22 cellular contexts compared by ENCODE assay signal in genomic region chr12:49512541-49512940, GRCh38.
"Had no signal": no experiment of that assay in that cellular context is flagged by ENCODE, and none has a peak within 500 bp of the region (broad histone marks: within the 10 kb centered on the region; RNA-seq: fewer than 3 reads in every experiment).

No MANE protein-coding gene starts in this region.

- H3K9me3 ChIP-seq: esophagus squamous epithelium, gastroesophageal sphincter, left ventricle myocardium inferior, lower lobe of right lung, ovary, suprapubic skin, thyroid gland had no signal

- H3K36me3 ChIP-seq: esophagus squamous epithelium, left ventricle myocardium inferior, lower lobe of right lung, ovary, thyroid gland had no signal

- H3K4me3 ChIP-seq: esophagus squamous epithelium, gastroesophageal sphincter, left ventricle myocardium inferior, lower lobe of right lung, ovary, suprapubic skin, thyroid gland had no signal

- H3K36me3 Mint-ChIP-seq: memory B cell, natural killer cell had no signal

- H3K4me1 ChIP-seq: esophagus squamous epithelium, lower lobe of right lung had no signal

- H3K4me1 Mint-ChIP-seq: memory B cell, mesothelial cell of epicardium, natural killer cell, neural crest cell had no signal

- H3K27me3 ChIP-seq: esophagus squamous epithelium, gastroesophageal sphincter, ovary, suprapubic skin, thyroid gland had no signal

- ATAC-seq: gastroesophageal sphincter, left cardiac atrium, lower lobe of right lung, natural killer cell, right cardiac atrium had no signal

- H3K27me3 Mint-ChIP-seq: memory B cell, type B pancreatic cell had no signal

- H3K4me3 Mint-ChIP-seq: memory B cell, mesothelial cell of epicardium, natural killer cell, neural crest cell, type B pancreatic cell had no signal

- DNase-seq: effector memory CD4-positive, alpha-beta T cell; esophagus squamous epithelium; foreskin fibroblast; glutamatergic neuron; kidney; left cardiac atrium; left ventricle myocardium inferior; lower lobe of right lung; natural killer cell; nucleus accumbens; ovary; right cardiac atrium; small intestine; stimulated activated CD4-positive, alpha-beta T cell treated with anti-CD3 and anti-CD28 coated beads, Interleukin-12 subunit alpha, Interleukin-12 subunit beta, amount 100 ng/mL, for 4 hours; stimulated activated naive CD4-positive, alpha-beta T cell; thyroid gland had no signal

- H3K27ac Mint-ChIP-seq: memory B cell, mesothelial cell of epicardium, natural killer cell, type B pancreatic cell had no signal

- H3K27ac ChIP-seq: esophagus squamous epithelium, gastroesophageal sphincter, left ventricle myocardium inferior, lower lobe of right lung, ovary, suprapubic skin, thyroid gland had no signal

- H3K9me3 Mint-ChIP-seq: memory B cell, mesothelial cell of epicardium, natural killer cell, neural crest cell, type B pancreatic cell had no signal
